In the genomic region with DNA sequence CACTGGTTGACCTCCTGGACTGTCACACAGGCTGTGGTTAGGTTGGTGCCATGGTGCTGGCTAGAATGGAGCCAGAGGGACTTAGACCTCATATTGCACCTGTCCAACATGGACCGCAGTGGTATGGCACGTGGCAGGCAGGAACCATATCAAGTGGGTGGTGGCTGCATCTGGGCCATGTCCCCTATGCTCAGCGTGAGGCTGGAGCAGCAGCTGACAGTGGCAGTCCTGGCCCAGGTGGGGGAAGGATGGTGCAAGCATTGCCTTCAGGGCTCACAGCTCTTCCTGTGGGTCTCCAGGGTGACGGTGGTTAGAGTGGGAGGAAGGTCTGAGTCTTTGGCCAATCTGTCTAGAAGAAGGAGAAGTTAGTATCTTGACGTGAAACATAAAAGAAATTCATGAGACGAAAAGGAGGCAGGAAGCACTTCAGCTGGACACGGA, we compare ENCODE assay signal across 1 cellular context.
TF ChIP-seq lines count a peak whose summit lies in the region.

No MANE protein-coding gene starts in this region.

TF ChIP-seq in GM12878, 131 proteins besides CTCF, POLR2A, EP300 and RAD21:
- TF ChIP-seq IRF4 (IDR thresholded peaks at IDR 0.05; ENCODE audit: low read depth, low read length) (0 out of 2 replicates have a peak, but pooled peaks have one; percentile 7), BHLHE40 (IDR thresholded peaks at IDR 0.05; ENCODE audit: borderline replicate concordance in 1 of 2, low read depth in 2 of 2, low read length in 1 of 2) (0 out of 4 replicates have a peak, but pooled peaks of 1 of the 2 experiments have one; percentile 18), POU2F2 (IDR thresholded peaks at IDR 0.05; ENCODE audit: borderline replicate concordance, low read depth, low read length) (0 out of 3 replicates have a peak, but pooled peaks have one; percentile 9), TCF3 (IDR thresholded peaks at IDR 0.05; ENCODE audit: borderline replicate concordance, insufficient read depth, low read depth, low read length) (0 out of 2 replicates have a peak, but pooled peaks have one; percentile 38), IKZF1 (conservative IDR thresholded peaks at IDR 0.05) (peak; percentile 20; the same call in 1 of the 2 replicates), RUNX3 (IDR thresholded peaks at IDR 0.05; ENCODE audit: low read length) (peak; percentile 72), HDGF (IDR thresholded peaks at IDR 0.05) (0 out of 2 replicates have a peak, but pooled peaks have one; percentile 44), TARDBP (IDR thresholded peaks at IDR 0.05; ENCODE audit: borderline replicate concordance) (no peak), ETV6 (conservative IDR thresholded peaks at IDR 0.05 in 1 of 2, IDR thresholded peaks at IDR 0.05 in 1 of 2; ENCODE audit: borderline replicate concordance in 1 of 2, low read depth in 1 of 2) (no peak), IKZF2 (IDR thresholded peaks at IDR 0.05) (peak in 1 of 2 experiments; percentile 16; a peak in 1 of 4 replicates), BCL11A (IDR thresholded peaks at IDR 0.05; ENCODE audit: low read depth, low read length) (no peak)
